Comparison of ENCODE assay signal across 17 cellular contexts in genomic region chr12:44159211-44159610, GRCh38.
DNase-seq lines count a peak whose midpoint lies in the region; ATAC-seq, FAIRE-seq and TF ChIP-seq lines count a peak whose summit lies in the region.
"Had no signal": no experiment of that assay in that cellular context is flagged by ENCODE, and none has a peak within 500 bp of the region (broad histone marks: within the 10 kb centered on the region; RNA-seq: fewer than 3 reads in every experiment).

No MANE protein-coding gene starts in this region.

- H4K20me1 ChIP-seq in HepG2 (ENCODE audit: insufficient read depth, low read length) = no peaks in the 10 kb centered on the region

- CTCF ChIA-PET in HepG2 (lab: Yijun Ruan, JAX; ENCODE audit: low intra/inter-chr PET ratio, low total read pairs) = no interaction called here

- no peaks in the 10 kb centered on the region for H3K27me3 ChIP-seq in HepG2 (ENCODE audit: control insufficient read depth in 1 of 2, insufficient read depth in 2 of 2, low read length in 2 of 2)
- H3K27me3 ChIP-seq: BE2C had no signal

- no peak overlapping the region for H3K9ac ChIP-seq in HepG2 (ENCODE audit: insufficient read depth, low read depth, low read length)

- DNase-seq in NCI-H1694 (lab: John Stamatoyannopoulos, UW) (peak; percentile 12), HepG2 (ENCODE audit: low spot score) (peak; percentile 14), retina (peak; percentile 16), NCI-H774 (lab: John Stamatoyannopoulos, UW) (no peak), lower leg skin (ENCODE audit: low spot score in 2 of 2) (no peak), left colon (no peak)
- DNase-seq: BE2C; CD4-positive, alpha-beta memory T cell; DND-41; GF-D8 had no signal

- BruUV-seq in HepG2 (replicated peaks; lab: Mats Ljungman, UMichigan) = no TSS peak

- no peaks in the 10 kb centered on the region for H3K36me3 Mint-ChIP-seq in brain
- H3K36me3 Mint-ChIP-seq: CD4-positive, alpha-beta memory T cell had no signal

- H3K27me3 Mint-ChIP-seq in brain = no peaks in the 10 kb centered on the region
- H3K27me3 Mint-ChIP-seq: CD4-positive, alpha-beta memory T cell had no signal

- peaks cover 33% of the 10 kb centered on the region for H3K4me1 Mint-ChIP-seq in brain
- H3K4me1 Mint-ChIP-seq: CD4-positive, alpha-beta memory T cell had no signal

- peak; percentile 42 for FAIRE-seq in HepG2 (lab: Jason Lieb, UNC)
- FAIRE-seq: A549, GM19239, H1, HTR-8/SVneo had no signal

- TF ChIP-seq RAD21 in HepG2 (CRISPR knock-in tag; IDR thresholded peaks at IDR 0.05) = no peak

- H3K4me3 ChIP-seq in HepG2 (replicated peaks in 1 of 3; ENCODE audit: insufficient read depth in 1 of 3, low read depth in 2 of 3, low read length in 3 of 3) (no peak overlapping the region), lower leg skin (ENCODE audit: low read depth, poor library complexity, severe bottlenecking) (no peak overlapping the region)
- H3K4me3 ChIP-seq: A549, HAP-1 had no signal

- TF ChIP-seq EP300 in HepG2 (IDR thresholded peaks at IDR 0.05; ENCODE audit: low read depth in 2 of 2, low read length in 2 of 2) (no peak), HepG2 (CRISPR knock-in tag; IDR thresholded peaks at IDR 0.05; ENCODE audit: borderline replicate concordance) (no peak)

- in situ Hi-C loops in HepG2 (cut with HindIII; ENCODE audit: extremely low pct_ligation_motif_present, low pct_unique_long_range_greater_than_20kb) = no loop called here

- H3K79me2 ChIP-seq in HepG2 (ENCODE audit: insufficient read depth, low read length) = no peaks in the 10 kb centered on the region

- no peaks in the 10 kb centered on the region for H3K9me3 ChIP-seq in HepG2 (ENCODE audit: low read length)
- H3K9me3 ChIP-seq: A549, BE2C, HAP-1 had no signal

- no peak overlapping the region for H2AFZ ChIP-seq in HepG2 (ENCODE audit: low read length)

- intact Hi-C loops in HepG2 (cut with micrococcal nuclease; ENCODE audit: unreplicated experiment) (no loop called here), lower leg skin (cut with DNase I; ENCODE audit: low total_unique reads) (no loop called here), left colon (cut with DNase I, micrococcal nuclease) (no loop called here)

- peak overlapping the region; percentile 1 for H3K27ac ChIP-seq in HepG2 (ENCODE audit: extremely low read length, insufficient read depth, low read length)
- H3K27ac ChIP-seq: A549, C4-2B had no signal

- H3K36me3 ChIP-seq in HepG2 (replicated peaks in 1 of 2; ENCODE audit: control insufficient read depth in 1 of 2, insufficient read depth in 2 of 2, low read length in 2 of 2) = no peaks in the 10 kb centered on the region
- H3K36me3 ChIP-seq: BE2C, HAP-1 had no signal

- H3K4me3 Mint-ChIP-seq in brain = peak overlapping the region in 1 of 5 experiments; percentile 12
- H3K4me3 Mint-ChIP-seq: CD4-positive, alpha-beta memory T cell had no signal

- peak overlapping the region in 3 of 5 experiments; percentile 68 to 79 (median 75) for H3K27ac Mint-ChIP-seq in brain
- H3K27ac Mint-ChIP-seq: CD4-positive, alpha-beta memory T cell had no signal

- H3K4me2 ChIP-seq in HepG2 (ENCODE audit: low read depth, low read length) = 0 out of 2 replicates have a peak overlapping the region, but pooled peaks have one; percentile 13
- H3K4me2 ChIP-seq: A549 had no signal

- TF ChIP-seq POLR2A in HepG2 (IDR thresholded peaks at IDR 0.05; ENCODE audit: insufficient read depth in 1 of 2, low read depth in 2 of 2, low read length in 2 of 2) (no peak), lower leg skin (IDR thresholded peaks at IDR 0.05) (no peak)

- POLR2A ChIA-PET in HepG2 (lab: Yijun Ruan, JAX) = no interaction called here

- no peaks in the 10 kb centered on the region for H3K9me3 Mint-ChIP-seq in brain
- H3K9me3 Mint-ChIP-seq: CD4-positive, alpha-beta memory T cell had no signal

- ATAC-seq in HepG2 (peak; percentile 76), left colon (no peak)
- ATAC-seq: A549 had no signal

- no peak for TF ChIP-seq CTCF in brain (conservative IDR thresholded peaks at IDR 0.05)
- TF ChIP-seq CTCF in HepG2 (CRISPR knock-in tag; IDR thresholded peaks at IDR 0.05) = no peak
- TF ChIP-seq CTCF in lower leg skin (IDR thresholded peaks at IDR 0.05) = no peak

- peaks cover 17% of the 10 kb centered on the region for H3K4me1 ChIP-seq in HepG2 (ENCODE audit: insufficient read depth, low read length)
- H3K4me1 ChIP-seq: A549, BE2C had no signal

TF ChIP-seq in HepG2, 621 proteins besides CTCF, POLR2A, EP300 and RAD21 (continues in another document):
- no peak for TF ChIP-seq GABPA (IDR thresholded peaks at IDR 0.05; ENCODE audit: low read depth, low read length)
- no peak for TF ChIP-seq GABPA (CRISPR knock-in tag; IDR thresholded peaks at IDR 0.05; ENCODE audit: low read depth)
- no peak for TF ChIP-seq ZNF777 (CRISPR knock-in tag; IDR thresholded peaks at IDR 0.05)
- no peak for TF ChIP-seq IRF2 (CRISPR knock-in tag; IDR thresholded peaks at IDR 0.05)
- TF ChIP-seq MXI1 (IDR thresholded peaks at IDR 0.05; ENCODE audit: borderline replicate concordance, low read depth, low read length) = no peak
- TF ChIP-seq SOX5 (CRISPR knock-in tag; IDR thresholded peaks at IDR 0.05; ENCODE audit: borderline replicate concordance) = peak; percentile 48; the same call in 1 of the 2 replicates
- TF ChIP-seq ELF4 (CRISPR knock-in tag; IDR thresholded peaks at IDR 0.05; ENCODE audit: borderline replicate concordance) = no peak
- TF ChIP-seq ZNF354B (CRISPR knock-in tag; IDR thresholded peaks at IDR 0.05) = no peak
- TF ChIP-seq, protein P1, sequence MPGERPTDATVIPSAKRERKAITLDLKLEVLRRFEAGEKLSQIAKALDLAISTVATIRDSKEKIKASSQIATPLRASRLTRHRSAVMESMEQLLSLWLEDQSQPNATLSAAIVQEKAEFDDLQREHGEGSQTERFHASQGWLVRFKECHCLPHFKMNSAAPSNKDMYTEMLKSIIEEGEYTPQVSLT (CRISPR knock-in tag; IDR thresholded peaks at IDR 0.05; ENCODE audit: borderline replicate concordance, low read depth) = no peak
- no peak for TF ChIP-seq MTF2 (CRISPR knock-in tag; IDR thresholded peaks at IDR 0.05; ENCODE audit: borderline replicate concordance)
- no peak for TF ChIP-seq IRF1 (CRISPR knock-in tag; IDR thresholded peaks at IDR 0.05; ENCODE audit: low read depth)
- TF ChIP-seq, protein P2, sequence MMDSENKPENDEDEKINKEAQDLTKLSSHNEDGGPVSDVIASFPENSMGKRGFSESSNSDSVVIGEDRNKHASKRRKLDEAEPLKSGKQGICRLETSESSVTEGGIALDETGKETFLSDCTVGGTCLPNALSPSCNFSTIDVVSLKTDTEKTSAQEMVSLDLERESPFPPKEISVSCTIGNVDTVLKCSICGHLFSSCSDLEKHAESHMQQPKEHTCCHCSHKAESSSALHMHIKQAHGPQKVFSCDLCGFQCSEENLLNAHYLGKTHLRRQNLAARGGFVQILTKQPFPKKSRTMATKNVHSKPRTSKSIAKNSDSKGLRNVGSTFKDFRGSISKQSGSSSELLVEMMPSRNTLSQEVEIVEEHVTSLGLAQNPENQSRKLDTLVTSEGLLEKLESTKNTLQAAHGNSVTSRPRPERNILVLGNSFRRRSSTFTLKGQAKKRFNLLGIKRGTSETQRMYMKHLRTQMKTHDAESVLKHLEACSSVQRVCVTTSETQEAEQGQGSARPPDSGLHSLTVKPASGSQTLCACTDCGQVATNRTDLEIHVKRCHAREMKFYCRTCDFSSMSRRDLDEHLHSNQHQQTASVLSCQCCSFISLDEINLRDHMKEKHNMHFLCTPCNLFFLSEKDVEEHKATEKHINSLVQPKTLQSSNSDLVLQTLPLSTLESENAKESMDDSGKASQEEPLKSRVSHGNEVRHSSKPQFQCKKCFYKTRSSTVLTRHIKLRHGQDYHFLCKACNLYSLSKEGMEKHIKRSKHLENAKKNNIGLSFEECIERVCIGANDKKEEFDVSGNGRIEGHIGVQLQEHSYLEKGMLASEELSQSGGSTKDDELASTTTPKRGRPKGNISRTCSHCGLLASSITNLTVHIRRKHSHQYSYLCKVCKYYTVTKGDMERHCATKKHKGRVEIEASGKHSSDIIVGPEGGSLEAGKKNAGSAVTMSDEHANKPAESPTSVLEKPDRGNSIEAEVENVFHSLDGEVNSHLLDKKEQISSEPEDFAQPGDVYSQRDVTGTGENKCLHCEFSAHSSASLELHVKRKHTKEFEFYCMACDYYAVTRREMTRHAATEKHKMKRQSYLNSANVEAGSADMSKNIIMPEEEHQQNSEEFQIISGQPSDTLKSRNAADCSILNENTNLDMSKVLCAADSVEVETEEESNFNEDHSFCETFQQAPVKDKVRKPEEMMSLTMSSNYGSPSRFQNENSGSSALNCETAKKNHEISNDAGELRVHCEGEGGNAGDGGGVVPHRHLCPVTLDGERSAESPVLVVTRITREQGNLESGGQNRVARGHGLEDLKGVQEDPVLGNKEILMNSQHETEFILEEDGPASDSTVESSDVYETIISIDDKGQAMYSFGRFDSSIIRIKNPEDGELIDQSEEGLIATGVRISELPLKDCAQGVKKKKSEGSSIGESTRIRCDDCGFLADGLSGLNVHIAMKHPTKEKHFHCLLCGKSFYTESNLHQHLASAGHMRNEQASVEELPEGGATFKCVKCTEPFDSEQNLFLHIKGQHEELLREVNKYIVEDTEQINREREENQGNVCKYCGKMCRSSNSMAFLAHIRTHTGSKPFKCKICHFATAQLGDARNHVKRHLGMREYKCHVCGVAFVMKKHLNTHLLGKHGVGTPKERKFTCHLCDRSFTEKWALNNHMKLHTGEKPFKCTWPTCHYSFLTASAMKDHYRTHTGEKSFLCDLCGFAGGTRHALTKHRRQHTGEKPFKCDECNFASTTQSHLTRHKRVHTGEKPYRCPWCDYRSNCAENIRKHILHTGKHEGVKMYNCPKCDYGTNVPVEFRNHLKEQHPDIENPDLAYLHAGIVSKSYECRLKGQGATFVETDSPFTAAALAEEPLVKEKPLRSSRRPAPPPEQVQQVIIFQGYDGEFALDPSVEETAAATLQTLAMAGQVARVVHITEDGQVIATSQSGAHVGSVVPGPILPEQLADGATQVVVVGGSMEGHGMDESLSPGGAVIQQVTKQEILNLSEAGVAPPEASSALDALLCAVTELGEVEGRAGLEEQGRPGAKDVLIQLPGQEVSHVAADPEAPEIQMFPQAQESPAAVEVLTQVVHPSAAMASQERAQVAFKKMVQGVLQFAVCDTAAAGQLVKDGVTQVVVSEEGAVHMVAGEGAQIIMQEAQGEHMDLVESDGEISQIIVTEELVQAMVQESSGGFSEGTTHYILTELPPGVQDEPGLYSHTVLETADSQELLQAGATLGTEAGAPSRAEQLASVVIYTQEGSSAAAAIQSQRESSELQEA (CRISPR knock-in tag; IDR thresholded peaks at IDR 0.05; ENCODE audit: not compliant biosample characterization) = no peak
- no peak for TF ChIP-seq XBP1 (CRISPR knock-in tag; IDR thresholded peaks at IDR 0.05)
- TF ChIP-seq ZNF3 (CRISPR knock-in tag; IDR thresholded peaks at IDR 0.05) = no peak

Comparison
In these comparisons a context has a peak if more than half of its experiments do, and no peak if none do; other contexts are left out.
1. DNase-seq: peak in NCI-H1694 (single experiment), HepG2 (single experiment) and retina (single experiment); none in NCI-H774 (single experiment), lower leg skin (0 of 2) and left colon (0 of 2).